ENCODE assay signal across 1 cellular context in the genomic region with DNA sequence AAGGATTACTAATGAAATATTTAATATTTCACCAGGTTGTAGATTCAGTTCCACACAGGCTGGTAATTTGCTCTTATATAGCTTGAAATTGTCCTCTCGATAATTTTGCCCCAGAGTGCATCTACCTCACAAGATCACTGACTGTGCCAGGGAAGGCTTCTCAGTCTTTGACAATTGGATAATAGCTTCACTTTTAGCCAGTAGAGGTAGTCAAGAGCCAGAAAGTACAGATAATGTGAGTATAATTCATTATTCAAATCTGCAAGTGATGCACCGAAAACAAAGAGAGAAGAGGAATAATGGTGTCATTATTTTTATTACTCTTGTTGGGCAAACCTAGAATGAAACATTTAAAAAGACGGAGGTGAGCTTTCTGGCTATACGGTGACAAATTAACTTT.
TF ChIP-seq lines count a peak whose summit lies in the region.

No MANE protein-coding gene starts in this region.

TF ChIP-seq in H1, 55 proteins besides CTCF, POLR2A, EP300 and RAD21 (continued from another document):
- no peak for TF ChIP-seq EGR1 (IDR thresholded peaks at IDR 0.05; ENCODE audit: borderline replicate concordance, low read depth, low read length)
- TF ChIP-seq SIN3A (conservative IDR thresholded peaks at IDR 0.05 in 1 of 2, IDR thresholded peaks at IDR 0.05 in 1 of 2; ENCODE audit: low read depth in 1 of 2, low read length in 2 of 2) = no peak
- TF ChIP-seq TAF1 (IDR thresholded peaks at IDR 0.05; ENCODE audit: low read depth, low read length) = no peak
- TF ChIP-seq, protein P1, sequence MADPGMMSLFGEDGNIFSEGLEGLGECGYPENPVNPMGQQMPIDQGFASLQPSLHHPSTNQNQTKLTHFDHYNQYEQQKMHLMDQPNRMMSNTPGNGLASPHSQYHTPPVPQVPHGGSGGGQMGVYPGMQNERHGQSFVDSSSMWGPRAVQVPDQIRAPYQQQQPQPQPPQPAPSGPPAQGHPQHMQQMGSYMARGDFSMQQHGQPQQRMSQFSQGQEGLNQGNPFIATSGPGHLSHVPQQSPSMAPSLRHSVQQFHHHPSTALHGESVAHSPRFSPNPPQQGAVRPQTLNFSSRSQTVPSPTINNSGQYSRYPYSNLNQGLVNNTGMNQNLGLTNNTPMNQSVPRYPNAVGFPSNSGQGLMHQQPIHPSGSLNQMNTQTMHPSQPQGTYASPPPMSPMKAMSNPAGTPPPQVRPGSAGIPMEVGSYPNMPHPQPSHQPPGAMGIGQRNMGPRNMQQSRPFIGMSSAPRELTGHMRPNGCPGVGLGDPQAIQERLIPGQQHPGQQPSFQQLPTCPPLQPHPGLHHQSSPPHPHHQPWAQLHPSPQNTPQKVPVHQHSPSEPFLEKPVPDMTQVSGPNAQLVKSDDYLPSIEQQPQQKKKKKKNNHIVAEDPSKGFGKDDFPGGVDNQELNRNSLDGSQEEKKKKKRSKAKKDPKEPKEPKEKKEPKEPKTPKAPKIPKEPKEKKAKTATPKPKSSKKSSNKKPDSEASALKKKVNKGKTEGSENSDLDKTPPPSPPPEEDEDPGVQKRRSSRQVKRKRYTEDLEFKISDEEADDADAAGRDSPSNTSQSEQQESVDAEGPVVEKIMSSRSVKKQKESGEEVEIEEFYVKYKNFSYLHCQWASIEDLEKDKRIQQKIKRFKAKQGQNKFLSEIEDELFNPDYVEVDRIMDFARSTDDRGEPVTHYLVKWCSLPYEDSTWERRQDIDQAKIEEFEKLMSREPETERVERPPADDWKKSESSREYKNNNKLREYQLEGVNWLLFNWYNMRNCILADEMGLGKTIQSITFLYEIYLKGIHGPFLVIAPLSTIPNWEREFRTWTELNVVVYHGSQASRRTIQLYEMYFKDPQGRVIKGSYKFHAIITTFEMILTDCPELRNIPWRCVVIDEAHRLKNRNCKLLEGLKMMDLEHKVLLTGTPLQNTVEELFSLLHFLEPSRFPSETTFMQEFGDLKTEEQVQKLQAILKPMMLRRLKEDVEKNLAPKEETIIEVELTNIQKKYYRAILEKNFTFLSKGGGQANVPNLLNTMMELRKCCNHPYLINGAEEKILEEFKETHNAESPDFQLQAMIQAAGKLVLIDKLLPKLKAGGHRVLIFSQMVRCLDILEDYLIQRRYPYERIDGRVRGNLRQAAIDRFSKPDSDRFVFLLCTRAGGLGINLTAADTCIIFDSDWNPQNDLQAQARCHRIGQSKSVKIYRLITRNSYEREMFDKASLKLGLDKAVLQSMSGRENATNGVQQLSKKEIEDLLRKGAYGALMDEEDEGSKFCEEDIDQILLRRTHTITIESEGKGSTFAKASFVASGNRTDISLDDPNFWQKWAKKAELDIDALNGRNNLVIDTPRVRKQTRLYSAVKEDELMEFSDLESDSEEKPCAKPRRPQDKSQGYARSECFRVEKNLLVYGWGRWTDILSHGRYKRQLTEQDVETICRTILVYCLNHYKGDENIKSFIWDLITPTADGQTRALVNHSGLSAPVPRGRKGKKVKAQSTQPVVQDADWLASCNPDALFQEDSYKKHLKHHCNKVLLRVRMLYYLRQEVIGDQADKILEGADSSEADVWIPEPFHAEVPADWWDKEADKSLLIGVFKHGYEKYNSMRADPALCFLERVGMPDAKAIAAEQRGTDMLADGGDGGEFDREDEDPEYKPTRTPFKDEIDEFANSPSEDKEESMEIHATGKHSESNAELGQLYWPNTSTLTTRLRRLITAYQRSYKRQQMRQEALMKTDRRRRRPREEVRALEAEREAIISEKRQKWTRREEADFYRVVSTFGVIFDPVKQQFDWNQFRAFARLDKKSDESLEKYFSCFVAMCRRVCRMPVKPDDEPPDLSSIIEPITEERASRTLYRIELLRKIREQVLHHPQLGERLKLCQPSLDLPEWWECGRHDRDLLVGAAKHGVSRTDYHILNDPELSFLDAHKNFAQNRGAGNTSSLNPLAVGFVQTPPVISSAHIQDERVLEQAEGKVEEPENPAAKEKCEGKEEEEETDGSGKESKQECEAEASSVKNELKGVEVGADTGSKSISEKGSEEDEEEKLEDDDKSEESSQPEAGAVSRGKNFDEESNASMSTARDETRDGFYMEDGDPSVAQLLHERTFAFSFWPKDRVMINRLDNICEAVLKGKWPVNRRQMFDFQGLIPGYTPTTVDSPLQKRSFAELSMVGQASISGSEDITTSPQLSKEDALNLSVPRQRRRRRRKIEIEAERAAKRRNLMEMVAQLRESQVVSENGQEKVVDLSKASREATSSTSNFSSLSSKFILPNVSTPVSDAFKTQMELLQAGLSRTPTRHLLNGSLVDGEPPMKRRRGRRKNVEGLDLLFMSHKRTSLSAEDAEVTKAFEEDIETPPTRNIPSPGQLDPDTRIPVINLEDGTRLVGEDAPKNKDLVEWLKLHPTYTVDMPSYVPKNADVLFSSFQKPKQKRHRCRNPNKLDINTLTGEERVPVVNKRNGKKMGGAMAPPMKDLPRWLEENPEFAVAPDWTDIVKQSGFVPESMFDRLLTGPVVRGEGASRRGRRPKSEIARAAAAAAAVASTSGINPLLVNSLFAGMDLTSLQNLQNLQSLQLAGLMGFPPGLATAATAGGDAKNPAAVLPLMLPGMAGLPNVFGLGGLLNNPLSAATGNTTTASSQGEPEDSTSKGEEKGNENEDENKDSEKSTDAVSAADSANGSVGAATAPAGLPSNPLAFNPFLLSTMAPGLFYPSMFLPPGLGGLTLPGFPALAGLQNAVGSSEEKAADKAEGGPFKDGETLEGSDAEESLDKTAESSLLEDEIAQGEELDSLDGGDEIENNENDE (IDR thresholded peaks at IDR 0.05; ENCODE audit: insufficient replicate concordance, low read length) = no peak
- TF ChIP-seq TEAD4 (IDR thresholded peaks at IDR 0.05; ENCODE audit: low read depth, low read length) = no peak
- TF ChIP-seq RBBP5 (IDR thresholded peaks at IDR 0.05; ENCODE audit: borderline replicate concordance, low read depth, low read length) = no peak
- TF ChIP-seq MAFK (IDR thresholded peaks at IDR 0.05; ENCODE audit: low read depth, low read length) = no peak
- no peak for TF ChIP-seq CREB1 (IDR thresholded peaks at IDR 0.05)
